ENCODE assay signal across 1 cellular context in genomic region chr3:141454906-141455602, GRCh38.
A peak's percentile ranks its signal among the peaks of the same experiment; 100 is the strongest.
TF ChIP-seq lines count a peak whose summit lies in the region.

No MANE protein-coding gene starts in this region.

TF ChIP-seq in GM12878, 131 proteins besides CTCF, POLR2A, EP300 and RAD21 (continued from another document and continues in another):
- TF ChIP-seq HSF1 (IDR thresholded peaks at IDR 0.05; ENCODE audit: low read depth, low read length) (no peak), ZBTB40 (IDR thresholded peaks at IDR 0.05; ENCODE audit: borderline replicate concordance) (no peak), SUZ12 (IDR thresholded peaks at IDR 0.05; ENCODE audit: unreplicated experiment) (no peak), YY1 (IDR thresholded peaks at IDR 0.05; ENCODE audit: low read depth, low read length) (0 out of 2 replicates have a peak, but pooled peaks have one; percentile 14), HCFC1 (IDR thresholded peaks at IDR 0.05; ENCODE audit: low read length) (no peak), ZZZ3 (IDR thresholded peaks at IDR 0.05; ENCODE audit: control insufficient read depth, insufficient read length, low read depth) (no peak), RCOR1 (conservative IDR thresholded peaks at IDR 0.05; ENCODE audit: low read depth, low read length) (no peak), USF2 (IDR thresholded peaks at IDR 0.05; ENCODE audit: borderline replicate concordance, low read depth, low read length) (no peak), EZH2 (IDR thresholded peaks at IDR 0.05; ENCODE audit: borderline replicate concordance, control insufficient read depth, low read depth, low read length) (no peak), HDAC2 (IDR thresholded peaks at IDR 0.05) (no peak), WRNIP1 (IDR thresholded peaks at IDR 0.05; ENCODE audit: borderline replicate concordance, low read depth, low read length) (0 out of 2 replicates have a peak, but pooled peaks have one; percentile 66), MTA3 (IDR thresholded peaks at IDR 0.05; ENCODE audit: borderline replicate concordance, low read length) (no peak), E2F8 (IDR thresholded peaks at IDR 0.05; ENCODE audit: low read depth, partially characterized antibody) (no peak), MXI1 (IDR thresholded peaks at IDR 0.05; ENCODE audit: low read depth, low read length) (no peak), BRCA1 (IDR thresholded peaks at IDR 0.05; ENCODE audit: low read depth, low read length) (no peak), ZNF207 (IDR thresholded peaks at IDR 0.05; ENCODE audit: borderline replicate concordance) (no peak), YBX1 (IDR thresholded peaks at IDR 0.05) (no peak), GATAD2B (conservative IDR thresholded peaks at IDR 0.05; ENCODE audit: low read depth) (no peak), CUX1 (IDR thresholded peaks at IDR 0.05; ENCODE audit: insufficient replicate concordance, low read depth, low read length) (no peak), SIX5 (IDR thresholded peaks at IDR 0.05; ENCODE audit: low read depth, low read length, severe bottlenecking) (no peak), ZNF24 (IDR thresholded peaks at IDR 0.05) (0 out of 2 replicates have a peak, but pooled peaks have one; percentile 4), PAX5 (IDR thresholded peaks at IDR 0.05; ENCODE audit: borderline replicate concordance, low read depth, low read length) (no peak), NFYA (IDR thresholded peaks at IDR 0.05; ENCODE audit: borderline replicate concordance, low read depth, low read length) (no peak), IRF3 (IDR thresholded peaks at IDR 0.05) (no peak), MEF2A (IDR thresholded peaks at IDR 0.05; ENCODE audit: insufficient read depth, low read depth, low read length) (no peak), ZNF274 (IDR thresholded peaks at IDR 0.05; ENCODE audit: insufficient read depth, insufficient read length) (no peak), BCL3 (IDR thresholded peaks at IDR 0.05; ENCODE audit: borderline replicate concordance, insufficient read depth, low read depth, low read length, poor library complexity, severe bottlenecking) (no peak), DPF2 (IDR thresholded peaks at IDR 0.05) (no peak), EGR1 (IDR thresholded peaks at IDR 0.05; ENCODE audit: borderline replicate concordance in 1 of 2, low read depth in 2 of 2, low read length in 2 of 2) (no peak), ZBED1 (IDR thresholded peaks at IDR 0.05; ENCODE audit: borderline replicate concordance) (no peak), FOS (IDR thresholded peaks at IDR 0.05; ENCODE audit: borderline replicate concordance, extremely low read depth, insufficient read length) (no peak), REST (IDR thresholded peaks at IDR 0.05; ENCODE audit: low read depth, low read length) (no peak), POU2F2 (IDR thresholded peaks at IDR 0.05; ENCODE audit: borderline replicate concordance, low read depth, low read length) (0 out of 3 replicates have a peak, but pooled peaks have one; percentile 39), TCF7 (IDR thresholded peaks at IDR 0.05; ENCODE audit: borderline replicate concordance) (no peak), TAF1 (IDR thresholded peaks at IDR 0.05; ENCODE audit: borderline replicate concordance, low read depth, low read length) (no peak), MYC (IDR thresholded peaks at IDR 0.05; ENCODE audit: insufficient read depth, insufficient read length, insufficient replicate concordance, low read length, severe bottlenecking) (no peak), EED (IDR thresholded peaks at IDR 0.05; ENCODE audit: low read depth) (no peak), TCF12 (IDR thresholded peaks at IDR 0.05; ENCODE audit: low read depth, low read length) (no peak), JUNB (IDR thresholded peaks at IDR 0.05) (no peak), ATF7 (IDR thresholded peaks at IDR 0.05; ENCODE audit: low read depth) (peak; percentile 33; the same call in 1 of the 2 replicates), POLR2AphosphoS5 (IDR thresholded peaks at IDR 0.05; ENCODE audit: low read length) (no peak), BACH1 (IDR thresholded peaks at IDR 0.05; ENCODE audit: borderline replicate concordance) (no peak)
